In genomic region chr13:45492538-45492937, GRCh38 we compare ENCODE assay signal across 17 cellular contexts. TPM values are rescaled to one million over a fixed set of nuclear protein-coding genes. Genes with fewer than 3 reads are reported as not detected.
DNase-seq lines count a peak whose midpoint lies in the region; ATAC-seq and TF ChIP-seq lines count a peak whose summit lies in the region.
"Had no signal": no experiment of that assay in that cellular context is flagged by ENCODE, and none has a peak within 500 bp of the region (broad histone marks: within the 10 kb centered on the region; RNA-seq: fewer than 3 reads in every experiment).

No MANE protein-coding gene starts in this region.

- intact Hi-C loops in heart left ventricle (cut with DNase I) (loop anchor here in 2 of 10 donors (5.0 to 10.0 kb wide), 2 partner anchors 118 to 120 kb away; no protein-coding TSS in a partner anchor), psoas muscle (cut with DNase I) (loop anchor here in 1 of 2 donors (5.0 kb wide), 1 partner anchor 120 kb away; no protein-coding TSS in a partner anchor)

- ATAC-seq in heart left ventricle (no peak), psoas muscle (no peak), HG02759 (IDR thresholded peaks at IDR 0.05; ENCODE audit: unreplicated experiment) (no peak)
- ATAC-seq: gastrocnemius medialis, natural killer cell had no signal

- no peak for TF ChIP-seq CTCF in heart left ventricle (IDR thresholded peaks at IDR 0.05)
- no peak for TF ChIP-seq CTCF in psoas muscle (IDR thresholded peaks at IDR 0.05)

- H3K27me3 ChIP-seq in heart left ventricle (no peaks in the 10 kb centered on the region), psoas muscle (ENCODE audit: insufficient read depth in 3 of 3, low read length in 2 of 3) (no peaks in the 10 kb centered on the region)
- H3K27me3 ChIP-seq: ascending aorta, gastrocnemius medialis, uterus had no signal

- H3K36me3 ChIP-seq in heart left ventricle, result peaks cover 0 to 97% (median 84%) of the 10 kb centered on the region in 9 donors
- peaks cover 3 to 91% of the 10 kb centered on the region in 2 donors for H3K36me3 ChIP-seq in psoas muscle (ENCODE audit: insufficient read depth in 1 of 2, low read depth in 1 of 2)
- H3K36me3 ChIP-seq: uterus had no signal

- DNase-seq in EH (ENCODE audit: low read depth) (peak; percentile 75), RPMI7951 (ENCODE audit: low read depth) (peak; percentile 23), dedifferentiated amniotic fluid mesenchymal stem cell (ENCODE audit: extremely low spot score) (peak; percentile 39), kidney glomerular epithelial cell (lab: John Stamatoyannopoulos, UW) (peak; percentile 57), heart left ventricle (no peak), psoas muscle (no peak), NCI-H2107 treated with DMSO at 0.1 percent for 48 hours (lab: John Stamatoyannopoulos, UW; ENCODE audit: unreplicated experiment) (no peak)
- DNase-seq: activated gamma-delta T cell; CD4-positive, alpha-beta memory T cell; DMS79 treated with DMSO at 0.1 percent for 48 hours; gastrocnemius medialis; natural killer cell; NCI-H1417 treated with DMSO at 0.1 percent for 48 hours; Right ventricle myocardium superior; uterus had no signal

- TF ChIP-seq POLR2A in heart left ventricle (IDR thresholded peaks at IDR 0.05), result no peak

- H3K9me3 ChIP-seq in heart left ventricle (no peaks in the 10 kb centered on the region), psoas muscle (no peaks in the 10 kb centered on the region)
- H3K9me3 ChIP-seq: ascending aorta, gastrocnemius medialis, uterus had no signal

- 90 to 100% (median 97%) methylated on average over 1 of the region's 1 CpG for WGBS in heart left ventricle, 4 donors
- WGBS in psoas muscle, 3 donors, result 94 to 100% (median 97%) methylated on average over 1 of the region's 1 CpG

- H3K4me3 ChIP-seq in heart left ventricle (no peak overlapping the region), psoas muscle (no peak overlapping the region)
- H3K4me3 ChIP-seq: ascending aorta, gastrocnemius medialis, uterus had no signal

- no peak overlapping the region for H3K27ac ChIP-seq in heart left ventricle
- no peak overlapping the region for H3K27ac ChIP-seq in psoas muscle
- H3K27ac ChIP-seq: ascending aorta, gastrocnemius medialis, uterus had no signal

- H3K4me1 ChIP-seq in heart left ventricle (no peaks in the 10 kb centered on the region), psoas muscle (no peaks in the 10 kb centered on the region)
- H3K4me1 ChIP-seq: ascending aorta, gastrocnemius medialis, uterus had no signal

RNA-seq across cellular contexts. Expression of gene COG3, which starts 27.8 kb away (rescaled TPM):
- 15.3 and 16.6 TPM in 2 replicates for total RNA-seq in RPMI7951 (2014; rRNA removed; shearing (Covaris generic))
- total RNA-seq in heart left ventricle, result 10 to 100 TPM; 12.6 to 23.1 (median 15.5) TPM
- 10 to 100 TPM in 1 of 2 donors, 1 to 10 TPM in 1; 7.7 to 15.2 TPM for polyA plus RNA-seq in heart left ventricle
- 10 to 100 TPM; 10.1 to 18.5 (median 13.8) TPM for total RNA-seq in psoas muscle
- 10 to 100 TPM in 2 of 3 donors, 1 to 10 TPM in 1; 7.5 to 19.1 (median 13.2) TPM for polyA plus RNA-seq in psoas muscle

Comparison
In these comparisons a context has a peak if more than half of its experiments do, and no peak if none do; other contexts are left out.
1. DNase-seq: peak in EH (single experiment), RPMI7951 (single experiment), dedifferentiated amniotic fluid mesenchymal stem cell (single experiment) and kidney glomerular epithelial cell (single experiment); none in heart left ventricle (0 of 5), psoas muscle (0 of 2) and NCI-H2107 treated with DMSO at 0.1 percent for 48 hours (single experiment).